9 cellular contexts compared by ENCODE assay signal in genomic region chr21:37631319-37632117, GRCh38.
DNase-seq lines count a peak whose midpoint lies in the region; ATAC-seq and TF ChIP-seq lines count a peak whose summit lies in the region.
"Had no signal": no experiment of that assay in that cellular context is flagged by ENCODE, and none has a peak within 500 bp of the region (broad histone marks: within the 10 kb centered on the region; RNA-seq: fewer than 3 reads in every experiment).

No MANE protein-coding gene starts in this region.

- H3K27me3 ChIP-seq in MM.1S (replicated peaks; ENCODE audit: insufficient read depth, low read length) (no peaks in the 10 kb centered on the region), iPS-20b (ENCODE audit: insufficient read depth, low read length) (no peaks in the 10 kb centered on the region), MG63 (no peaks in the 10 kb centered on the region; the same call in 1 of the 2 replicates)

- H3F3A ChIP-seq in MM.1S (ENCODE audit: insufficient read depth, low read length): peaks cover 26% of the 10 kb centered on the region

- H3K36me3 ChIP-seq in MM.1S (replicated peaks; ENCODE audit: insufficient read depth, low read length) (no peaks in the 10 kb centered on the region), iPS-20b (ENCODE audit: insufficient read depth, low read depth, low read length) (no peaks in the 10 kb centered on the region; the same call in 1 of the 2 replicates), MG63 (no peaks in the 10 kb centered on the region)

- H2AFZ ChIP-seq in MM.1S (ENCODE audit: low read length): peak overlapping the region; percentile 24

- peak overlapping the region; percentile 45 for H3K4me3 ChIP-seq in MM.1S (ENCODE audit: low read length)
- peak overlapping the region; percentile 28; the same call in 1 of the 2 replicates for H3K4me3 ChIP-seq in iPS-20b (ENCODE audit: low read length)
- no peak overlapping the region for H3K4me3 ChIP-seq in MG63

- H3K4me1 ChIP-seq in MM.1S (ENCODE audit: low read length): peaks cover 28% of the 10 kb centered on the region
- H3K4me1 ChIP-seq in iPS-20b (ENCODE audit: insufficient read depth, low read length): peaks cover 16% of the 10 kb centered on the region; the same call in 1 of the 2 replicates

- peak overlapping the region; percentile 69 for H3K4me2 ChIP-seq in MM.1S (ENCODE audit: low read depth, low read length)

- H3K9me3 ChIP-seq in MM.1S (replicated peaks; ENCODE audit: insufficient read depth, low read length): no peaks in the 10 kb centered on the region
- H3K9me3 ChIP-seq in iPS-20b (ENCODE audit: insufficient read depth, low read depth, low read length): peaks cover 10% of the 10 kb centered on the region; the same call in 1 of the 2 replicates
- H3K9me3 ChIP-seq in MG63: peaks cover 2% of the 10 kb centered on the region; the same call in 1 of the 2 replicates

- DNase-seq in Caki2 (ENCODE audit: low read depth) (peak; percentile 61), MM.1S (peak; percentile 88), RPMI8226 (no peak), MG63 (no peak), DMS114 treated with DMSO at 0.1 percent for 48 hours (lab: John Stamatoyannopoulos, UW; ENCODE audit: unreplicated experiment) (no peak), Ammon's horn (ENCODE audit: low spot score) (no peak)
- DNase-seq: CD4-positive, alpha-beta T cell had no signal

- H3K9ac ChIP-seq in MM.1S (ENCODE audit: low read length) (no peak overlapping the region), iPS-20b (ENCODE audit: low read depth, low read length) (peak overlapping the region; percentile 73; the same call in 1 of the 2 replicates)

- ATAC-seq in GM21381 (IDR thresholded peaks at IDR 0.05; ENCODE audit: unreplicated experiment): peak; percentile 68

- H3K79me2 ChIP-seq in MM.1S (ENCODE audit: low read length): no peaks in the 10 kb centered on the region

- no peaks in the 10 kb centered on the region for H3K9me2 ChIP-seq in MM.1S (replicated peaks; ENCODE audit: insufficient read depth, low read length)

- TF ChIP-seq CTCF in MM.1S (IDR thresholded peaks at IDR 0.05; ENCODE audit: low read length): no peak

- peak overlapping the region; percentile 41; the same call in 1 of the 2 replicates for H3K27ac ChIP-seq in MM.1S (ENCODE audit: low read length)
- H3K27ac ChIP-seq in iPS-20b (ENCODE audit: low read length): peak overlapping the region; percentile 88

- in situ Hi-C loops in Caki2 (cut with HindIII; ENCODE audit: low pct_unique_long_range_greater_than_20kb, low sequenced_read_pairs): no loop called here

- H4K20me1 ChIP-seq in MM.1S (ENCODE audit: insufficient read depth, low read length): no peaks in the 10 kb centered on the region

Comparison
In these comparisons a context has a peak if more than half of its experiments do, and no peak if none do; other contexts are left out.
1. DNase-seq: peak in Caki2 (single experiment) and MM.1S (single experiment); none in RPMI8226 (single experiment), MG63 (single experiment), DMS114 treated with DMSO at 0.1 percent for 48 hours (single experiment) and Ammon's horn (single experiment).